ENCODE assay signal across 1 cellular context in the genomic region with DNA sequence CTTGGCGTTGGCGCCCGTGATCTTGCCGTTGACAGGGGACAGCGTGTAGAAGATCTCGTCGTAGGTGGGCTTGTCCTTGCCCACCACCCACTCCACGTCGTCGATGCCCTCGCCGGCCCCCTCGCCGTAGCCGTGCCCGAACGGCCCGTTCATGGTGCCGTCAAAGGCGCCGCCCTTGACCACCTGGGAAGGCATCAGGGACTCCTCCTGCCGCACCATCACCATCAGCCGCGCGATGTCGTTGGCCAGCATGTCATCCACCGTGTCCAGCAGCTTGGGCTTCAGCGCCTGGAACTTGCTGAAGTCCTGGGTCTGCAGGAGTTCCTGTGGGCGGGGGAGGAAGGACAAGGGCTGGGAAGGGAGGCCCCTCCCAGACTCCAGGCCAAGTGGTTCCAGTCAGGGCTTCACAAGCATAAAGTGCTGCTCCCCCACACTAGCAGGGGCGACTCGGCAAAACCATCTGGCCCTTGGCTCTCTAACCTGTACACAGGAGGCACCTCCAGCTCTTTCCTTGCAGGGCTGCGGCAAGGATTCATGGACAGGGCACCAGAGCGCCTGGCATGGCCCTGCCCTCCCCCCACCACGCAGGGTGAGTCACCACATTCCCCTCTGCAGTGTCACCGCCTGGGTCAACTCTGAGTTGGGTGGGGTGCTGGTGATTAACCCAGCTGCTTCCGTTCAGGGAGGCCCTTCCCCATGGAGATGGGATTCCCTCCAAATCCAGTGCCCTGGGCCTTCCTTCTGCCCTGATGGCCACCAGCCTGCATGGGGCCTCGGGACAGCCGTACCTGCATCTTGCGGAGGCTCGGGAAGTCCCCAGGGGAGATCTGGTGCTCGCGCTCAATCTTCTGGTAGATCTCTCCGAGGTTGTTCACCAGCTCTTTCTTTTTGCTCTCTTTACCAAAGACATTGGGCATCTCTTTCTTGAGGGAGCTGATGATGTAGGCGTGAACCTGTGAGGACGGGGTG.
TF ChIP-seq lines count a peak whose summit lies in the region.

No MANE protein-coding gene starts in this region.

TF ChIP-seq in A549, 52 proteins besides CTCF, POLR2A, EP300 and RAD21 (continued from another document):
- TF ChIP-seq, protein P1, sequence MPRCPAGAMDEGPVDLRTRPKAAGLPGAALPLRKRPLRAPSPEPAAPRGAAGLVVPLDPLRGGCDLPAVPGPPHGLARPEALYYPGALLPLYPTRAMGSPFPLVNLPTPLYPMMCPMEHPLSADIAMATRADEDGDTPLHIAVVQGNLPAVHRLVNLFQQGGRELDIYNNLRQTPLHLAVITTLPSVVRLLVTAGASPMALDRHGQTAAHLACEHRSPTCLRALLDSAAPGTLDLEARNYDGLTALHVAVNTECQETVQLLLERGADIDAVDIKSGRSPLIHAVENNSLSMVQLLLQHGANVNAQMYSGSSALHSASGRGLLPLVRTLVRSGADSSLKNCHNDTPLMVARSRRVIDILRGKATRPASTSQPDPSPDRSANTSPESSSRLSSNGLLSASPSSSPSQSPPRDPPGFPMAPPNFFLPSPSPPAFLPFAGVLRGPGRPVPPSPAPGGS (IDR thresholded peaks at IDR 0.05) = peak; percentile 48; the same call in 1 of the 3 replicates
- TF ChIP-seq, protein P2, sequence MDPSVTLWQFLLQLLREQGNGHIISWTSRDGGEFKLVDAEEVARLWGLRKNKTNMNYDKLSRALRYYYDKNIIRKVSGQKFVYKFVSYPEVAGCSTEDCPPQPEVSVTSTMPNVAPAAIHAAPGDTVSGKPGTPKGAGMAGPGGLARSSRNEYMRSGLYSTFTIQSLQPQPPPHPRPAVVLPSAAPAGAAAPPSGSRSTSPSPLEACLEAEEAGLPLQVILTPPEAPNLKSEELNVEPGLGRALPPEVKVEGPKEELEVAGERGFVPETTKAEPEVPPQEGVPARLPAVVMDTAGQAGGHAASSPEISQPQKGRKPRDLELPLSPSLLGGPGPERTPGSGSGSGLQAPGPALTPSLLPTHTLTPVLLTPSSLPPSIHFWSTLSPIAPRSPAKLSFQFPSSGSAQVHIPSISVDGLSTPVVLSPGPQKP (IDR thresholded peaks at IDR 0.05; ENCODE audit: low read depth, low read length) = no peak
- TF ChIP-seq MYC (IDR thresholded peaks at IDR 0.05; ENCODE audit: borderline replicate concordance, low read length) (peak; percentile 89; the same call in 1 of the 2 replicates), RFX5 (IDR thresholded peaks at IDR 0.05) (no peak), FOXS1 (CRISPR knock-in tag; IDR thresholded peaks at IDR 0.05) (peak; percentile 92), CHD4 (IDR thresholded peaks at IDR 0.05; ENCODE audit: borderline replicate concordance) (no peak), NFE2L2 (conservative IDR thresholded peaks at IDR 0.05; ENCODE audit: low read length) (no peak), KDM5A (IDR thresholded peaks at IDR 0.05) (no peak), FOSL2 (IDR thresholded peaks at IDR 0.05) (peak; percentile 100), FOSL2 (CRISPR knock-in tag; IDR thresholded peaks at IDR 0.05) (peak; percentile 100), POLR2AphosphoS2 (conservative IDR thresholded peaks at IDR 0.05; ENCODE audit: low read length) (no peak), HOXB13 (CRISPR knock-in tag; IDR thresholded peaks at IDR 0.05; ENCODE audit: low read depth) (peak; percentile 90), CBX2 (IDR thresholded peaks at IDR 0.05; ENCODE audit: borderline replicate concordance, low read depth) (no peak), NPAS2 (CRISPR knock-in tag; IDR thresholded peaks at IDR 0.05; ENCODE audit: borderline replicate concordance) (no peak), TP53 (CRISPR knock-in tag; IDR thresholded peaks at IDR 0.05) (peak; percentile 71; the same call in 1 of the 2 replicates), KDM1A (IDR thresholded peaks at IDR 0.05; ENCODE audit: low read depth) (no peak), SREBF2 (IDR thresholded peaks at IDR 0.05) (no peak), JUNB (IDR thresholded peaks at IDR 0.05) (peak; percentile 98), ZNF302 (CRISPR knock-in tag; IDR thresholded peaks at IDR 0.05) (peak; percentile 93), EHF (CRISPR knock-in tag; IDR thresholded peaks at IDR 0.05) (peak; percentile 95), EHMT2 (IDR thresholded peaks at IDR 0.05; ENCODE audit: low read depth) (no peak), CBX8 (IDR thresholded peaks at IDR 0.05) (no peak), CHD2 (IDR thresholded peaks at IDR 0.05; ENCODE audit: low read length, partially characterized antibody) (peak; percentile 66), PHF8 (IDR thresholded peaks at IDR 0.05; ENCODE audit: borderline replicate concordance, low read depth) (no peak), HOXB5 (CRISPR knock-in tag; IDR thresholded peaks at IDR 0.05) (peak; percentile 90), JUN (IDR thresholded peaks at IDR 0.05) (peak; percentile 95 to 97; a peak in 4 of 5 replicates)
- TF ChIP-seq, protein P3, sequence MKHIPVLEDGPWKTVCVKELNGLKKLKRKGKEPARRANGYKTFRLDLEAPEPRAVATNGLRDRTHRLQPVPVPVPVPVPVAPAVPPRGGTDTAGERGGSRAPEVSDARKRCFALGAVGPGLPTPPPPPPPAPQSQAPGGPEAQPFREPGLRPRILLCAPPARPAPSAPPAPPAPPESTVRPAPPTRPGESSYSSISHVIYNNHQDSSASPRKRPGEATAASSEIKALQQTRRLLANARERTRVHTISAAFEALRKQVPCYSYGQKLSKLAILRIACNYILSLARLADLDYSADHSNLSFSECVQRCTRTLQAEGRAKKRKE (CRISPR knock-in tag; IDR thresholded peaks at IDR 0.05; ENCODE audit: low read depth) = peak; percentile 98
- TF ChIP-seq, protein P4, sequence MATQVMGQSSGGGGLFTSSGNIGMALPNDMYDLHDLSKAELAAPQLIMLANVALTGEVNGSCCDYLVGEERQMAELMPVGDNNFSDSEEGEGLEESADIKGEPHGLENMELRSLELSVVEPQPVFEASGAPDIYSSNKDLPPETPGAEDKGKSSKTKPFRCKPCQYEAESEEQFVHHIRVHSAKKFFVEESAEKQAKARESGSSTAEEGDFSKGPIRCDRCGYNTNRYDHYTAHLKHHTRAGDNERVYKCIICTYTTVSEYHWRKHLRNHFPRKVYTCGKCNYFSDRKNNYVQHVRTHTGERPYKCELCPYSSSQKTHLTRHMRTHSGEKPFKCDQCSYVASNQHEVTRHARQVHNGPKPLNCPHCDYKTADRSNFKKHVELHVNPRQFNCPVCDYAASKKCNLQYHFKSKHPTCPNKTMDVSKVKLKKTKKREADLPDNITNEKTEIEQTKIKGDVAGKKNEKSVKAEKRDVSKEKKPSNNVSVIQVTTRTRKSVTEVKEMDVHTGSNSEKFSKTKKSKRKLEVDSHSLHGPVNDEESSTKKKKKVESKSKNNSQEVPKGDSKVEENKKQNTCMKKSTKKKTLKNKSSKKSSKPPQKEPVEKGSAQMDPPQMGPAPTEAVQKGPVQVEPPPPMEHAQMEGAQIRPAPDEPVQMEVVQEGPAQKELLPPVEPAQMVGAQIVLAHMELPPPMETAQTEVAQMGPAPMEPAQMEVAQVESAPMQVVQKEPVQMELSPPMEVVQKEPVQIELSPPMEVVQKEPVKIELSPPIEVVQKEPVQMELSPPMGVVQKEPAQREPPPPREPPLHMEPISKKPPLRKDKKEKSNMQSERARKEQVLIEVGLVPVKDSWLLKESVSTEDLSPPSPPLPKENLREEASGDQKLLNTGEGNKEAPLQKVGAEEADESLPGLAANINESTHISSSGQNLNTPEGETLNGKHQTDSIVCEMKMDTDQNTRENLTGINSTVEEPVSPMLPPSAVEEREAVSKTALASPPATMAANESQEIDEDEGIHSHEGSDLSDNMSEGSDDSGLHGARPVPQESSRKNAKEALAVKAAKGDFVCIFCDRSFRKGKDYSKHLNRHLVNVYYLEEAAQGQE (IDR thresholded peaks at IDR 0.05) = no peak
- TF ChIP-seq, protein P5, sequence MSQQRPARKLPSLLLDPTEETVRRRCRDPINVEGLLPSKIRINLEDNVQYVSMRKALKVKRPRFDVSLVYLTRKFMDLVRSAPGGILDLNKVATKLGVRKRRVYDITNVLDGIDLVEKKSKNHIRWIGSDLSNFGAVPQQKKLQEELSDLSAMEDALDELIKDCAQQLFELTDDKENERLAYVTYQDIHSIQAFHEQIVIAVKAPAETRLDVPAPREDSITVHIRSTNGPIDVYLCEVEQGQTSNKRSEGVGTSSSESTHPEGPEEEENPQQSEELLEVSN (IDR thresholded peaks at IDR 0.05; ENCODE audit: borderline replicate concordance, low read depth) = peak; percentile 98
- TF ChIP-seq, protein P6, sequence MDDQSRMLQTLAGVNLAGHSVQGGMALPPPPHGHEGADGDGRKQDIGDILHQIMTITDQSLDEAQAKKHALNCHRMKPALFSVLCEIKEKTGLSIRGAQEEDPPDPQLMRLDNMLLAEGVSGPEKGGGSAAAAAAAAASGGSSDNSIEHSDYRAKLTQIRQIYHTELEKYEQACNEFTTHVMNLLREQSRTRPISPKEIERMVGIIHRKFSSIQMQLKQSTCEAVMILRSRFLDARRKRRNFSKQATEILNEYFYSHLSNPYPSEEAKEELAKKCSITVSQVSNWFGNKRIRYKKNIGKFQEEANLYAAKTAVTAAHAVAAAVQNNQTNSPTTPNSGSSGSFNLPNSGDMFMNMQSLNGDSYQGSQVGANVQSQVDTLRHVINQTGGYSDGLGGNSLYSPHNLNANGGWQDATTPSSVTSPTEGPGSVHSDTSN (IDR thresholded peaks at IDR 0.05) = peak; percentile 87
- TF ChIP-seq, protein P7, sequence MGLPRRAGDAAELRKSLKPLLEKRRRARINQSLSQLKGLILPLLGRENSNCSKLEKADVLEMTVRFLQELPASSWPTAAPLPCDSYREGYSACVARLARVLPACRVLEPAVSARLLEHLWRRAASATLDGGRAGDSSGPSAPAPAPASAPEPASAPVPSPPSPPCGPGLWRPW (IDR thresholded peaks at IDR 0.05) = no peak
- TF ChIP-seq, protein P8, sequence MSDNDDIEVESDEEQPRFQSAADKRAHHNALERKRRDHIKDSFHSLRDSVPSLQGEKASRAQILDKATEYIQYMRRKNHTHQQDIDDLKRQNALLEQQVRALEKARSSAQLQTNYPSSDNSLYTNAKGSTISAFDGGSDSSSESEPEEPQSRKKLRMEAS (IDR thresholded peaks at IDR 0.05) = peak; percentile 99
